ENCODE assay signal across 8 cellular contexts in the genomic region with DNA sequence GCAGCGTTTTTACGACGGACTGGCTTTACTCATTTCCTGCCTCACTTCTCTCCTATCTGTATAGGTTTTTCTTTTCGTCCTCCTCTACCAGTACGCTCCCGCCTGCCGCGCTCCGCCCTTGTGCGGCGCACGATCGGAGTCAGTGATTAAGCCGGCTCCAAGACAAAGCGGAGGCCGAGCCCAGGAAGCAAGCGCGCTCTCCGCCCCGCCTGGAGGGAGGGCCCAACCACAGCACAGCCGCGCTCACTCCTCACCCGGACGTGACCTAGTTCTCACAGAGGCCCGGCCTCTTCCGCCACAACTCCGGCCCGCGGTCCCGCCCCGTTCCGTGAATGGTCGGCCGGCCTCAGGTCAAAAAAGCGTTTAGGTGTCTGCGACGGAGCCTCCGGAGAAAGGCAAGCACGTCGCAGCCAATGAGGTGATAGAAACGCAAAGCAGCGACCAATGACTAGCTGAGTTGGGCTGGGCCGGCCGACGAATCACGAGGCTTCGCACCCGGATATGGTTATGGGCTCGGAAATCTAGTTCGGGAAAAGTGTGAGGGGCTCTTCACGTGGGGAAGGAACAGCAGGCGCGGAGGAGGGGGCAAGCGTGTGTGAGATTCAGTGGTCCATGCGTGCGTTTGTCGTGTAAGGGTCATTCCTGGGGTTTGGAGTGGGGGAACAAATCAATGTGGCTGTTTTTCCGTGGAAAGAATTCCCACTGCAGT. TPM values are rescaled to one million over a fixed set of nuclear protein-coding genes. Genes with fewer than 3 reads are reported as not detected.
A peak's percentile ranks its signal among the peaks of the same experiment; 100 is the strongest.
DNase-seq lines count a peak whose midpoint lies in the region; ATAC-seq and TF ChIP-seq lines count a peak whose summit lies in the region.

A gene with protein sequence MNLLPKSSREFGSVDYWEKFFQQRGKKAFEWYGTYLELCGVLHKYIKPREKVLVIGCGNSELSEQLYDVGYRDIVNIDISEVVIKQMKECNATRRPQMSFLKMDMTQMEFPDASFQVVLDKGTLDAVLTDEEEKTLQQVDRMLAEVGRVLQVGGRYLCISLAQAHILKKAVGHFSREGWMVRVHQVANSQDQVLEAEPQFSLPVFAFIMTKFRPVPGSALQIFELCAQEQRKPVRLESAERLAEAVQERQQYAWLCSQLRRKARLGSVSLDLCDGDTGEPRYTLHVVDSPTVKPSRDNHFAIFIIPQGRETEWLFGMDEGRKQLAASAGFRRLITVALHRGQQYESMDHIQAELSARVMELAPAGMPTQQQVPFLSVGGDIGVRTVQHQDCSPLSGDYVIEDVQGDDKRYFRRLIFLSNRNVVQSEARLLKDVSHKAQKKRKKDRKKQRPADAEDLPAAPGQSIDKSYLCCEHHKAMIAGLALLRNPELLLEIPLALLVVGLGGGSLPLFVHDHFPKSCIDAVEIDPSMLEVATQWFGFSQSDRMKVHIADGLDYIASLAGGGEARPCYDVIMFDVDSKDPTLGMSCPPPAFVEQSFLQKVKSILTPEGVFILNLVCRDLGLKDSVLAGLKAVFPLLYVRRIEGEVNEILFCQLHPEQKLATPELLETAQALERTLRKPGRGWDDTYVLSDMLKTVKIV (plus strand): TSS at position 494 of the 709 bp plus-strand sequence. CDS start 308 bp downstream, outside the sequence.

- H3K36me3 ChIP-seq in HUES64 (ENCODE audit: insufficient read depth, low read length) (peaks cover 29% of the 10 kb centered on the region), OCI-LY1 (ENCODE audit: insufficient read depth, low read length) (peaks cover 27% of the 10 kb centered on the region)

- H3K4me3 Mint-ChIP-seq in Calu3 (ENCODE audit: low read depth, unreplicated experiment): peak within 1 kb of the TSS; percentile 93

- H3K9me3 ChIP-seq in HUES64 (ENCODE audit: insufficient read depth, low read depth, low read length) (no peaks in the 10 kb centered on the region), OCI-LY1 (ENCODE audit: low read length) (no peaks in the 10 kb centered on the region)

- H2AFZ ChIP-seq in OCI-LY1 (ENCODE audit: low read length): peak within 1 kb of the TSS; percentile 10

- intact Hi-C loops in Calu3 (cut with micrococcal nuclease; ENCODE audit: unreplicated experiment): loop anchor here (1.0 kb wide), 1 partner anchor 39 kb away; a partner anchor contains a TSS

- peak; percentile 97 for ATAC-seq in GM21447 (IDR thresholded peaks at IDR 0.05; ENCODE audit: unreplicated experiment)

- peak within 1 kb of the TSS; percentile 85 for H3K4me2 ChIP-seq in OCI-LY1 (ENCODE audit: low read length)

- peak; percentile 99 for DNase-seq in Calu3
- DNase-seq in activated CD8-positive, alpha-beta memory T cell treated with anti-CD3 and anti-CD28 coated beads, Interleukin-2, amount 50 U/mL, for 4 hours: peak; percentile 96
- peak; percentile 100 for DNase-seq in mesenteric fat pad (ENCODE audit: low spot score)
- peak; percentile 90 for DNase-seq in stimulated activated CD8-positive, alpha-beta memory T cell treated with anti-CD3 and anti-CD28 coated beads, Interleukin-15, amount 100 ng/mL, for 24 hours (ENCODE audit: low read depth)

- WGBS in HUES64: under 1% methylated on average over 58 of the region's 58 CpGs

- H3K4me1 Mint-ChIP-seq in Calu3 (ENCODE audit: low read depth, unreplicated experiment): peaks cover 28% of the 10 kb centered on the region

- in situ Hi-C loops in endometrial microvascular endothelial cells (cut with HindIII; ENCODE audit: inconsistent ontology term, low pct_unique_long_range_greater_than_20kb, low sequenced_read_pairs): no loop called here

- H3K9me2 ChIP-seq in OCI-LY1 (ENCODE audit: low read depth, low read length): no peaks in the 10 kb centered on the region

- H3K4me3 ChIP-seq in HUES64 (ENCODE audit: low read length) (peak within 1 kb of the TSS; percentile 88), OCI-LY1 (ENCODE audit: low read depth, low read length, poor library complexity, severe bottlenecking) (peak within 1 kb of the TSS; percentile 91)

- no peaks in the 10 kb centered on the region for H4K20me1 ChIP-seq in OCI-LY1 (ENCODE audit: insufficient read depth, low read length)

- H3K79me2 ChIP-seq in OCI-LY1 (ENCODE audit: insufficient read depth, low read length): no peaks in the 10 kb centered on the region

- H3K9me3 Mint-ChIP-seq in Calu3 (ENCODE audit: low read depth, unreplicated experiment): no peaks in the 10 kb centered on the region

- peaks cover 31% of the 10 kb centered on the region for H3K36me3 Mint-ChIP-seq in Calu3 (ENCODE audit: insufficient read depth, unreplicated experiment)

- H3K9ac ChIP-seq in HUES64 (ENCODE audit: low read depth, low read length) (peak within 1 kb of the TSS; percentile 84), OCI-LY1 (ENCODE audit: low read length) (peak within 1 kb of the TSS; percentile 79)

- BruUV-seq in Calu3 (replicated peaks; lab: Mats Ljungman, UMichigan): no TSS peak

- H3K4me1 ChIP-seq in HUES64 (ENCODE audit: insufficient read depth, low read length) (no peaks in the 10 kb centered on the region), OCI-LY1 (ENCODE audit: insufficient read depth, low read length, severe bottlenecking) (peaks cover 47% of the 10 kb centered on the region)

- H3F3A ChIP-seq in OCI-LY1 (ENCODE audit: insufficient read depth, low read length): no peaks in the 10 kb centered on the region

- CTCF ChIA-PET in Calu3 (lab: Charles Lee): interaction anchor here (0.6 to 1.3 kb wide), 4 partner anchors 9 to 65 kb away, joined by 3 to 5 read pairs (median 4); no protein-coding TSS in a partner anchor

- H3K27ac ChIP-seq in HUES64 (ENCODE audit: low read depth, low read length) (peak within 1 kb of the TSS; percentile 63; the same call in 1 of the 2 replicates), OCI-LY1 (ENCODE audit: low read depth, low read length, poor library complexity, severe bottlenecking) (peak within 1 kb of the TSS; percentile 75)

- H3K27me3 ChIP-seq in HUES64 (ENCODE audit: insufficient read depth, low read length) (no peaks in the 10 kb centered on the region), OCI-LY1 (ENCODE audit: insufficient read depth, low read length) (no peaks in the 10 kb centered on the region)

- H3K27me3 Mint-ChIP-seq in Calu3 (ENCODE audit: unreplicated experiment): no peaks in the 10 kb centered on the region

- H3K27ac Mint-ChIP-seq in Calu3 (ENCODE audit: unreplicated experiment): peak within 1 kb of the TSS; percentile 99

- TF ChIP-seq CTCF in Calu3 (IDR thresholded peaks at IDR 0.05; ENCODE audit: unreplicated experiment) (no peak), OCI-LY1 (IDR thresholded peaks at IDR 0.05; ENCODE audit: low read length) (no peak)

RNA-seq across cellular contexts. Expression of the gene that starts here (rescaled TPM):
- total RNA-seq in Calu3 (2022): 52.7 and 53.1 TPM in 2 replicates
- polyA plus RNA-seq in HUES64 (2013, experiment 1 of 2): 35.0 TPM
- 29.4 TPM for polyA plus RNA-seq in HUES64 (2013, experiment 2 of 2)
- 33.1 TPM for total RNA-seq in endometrial microvascular endothelial cells (ENCODE audit: inconsistent ontology term)
- total RNA-seq in mesenteric fat pad: 22.1 TPM

Comparison
In these comparisons a context has a peak if more than half of its experiments do, and no peak if none do; other contexts are left out.
1. Peak in every context shown above with its lines: DNase-seq, ATAC-seq, H3K4me3 ChIP-seq and H3K27ac ChIP-seq.